1 cellular context compared by ENCODE assay signal in genomic region chr13:75537401-75538365, GRCh38.
A peak's percentile ranks its signal among the peaks of the same experiment; 100 is the strongest.
TF ChIP-seq lines count a peak whose summit lies in the region.

Gene COMMD6 (minus strand): TSS chr13:75537841. CDS start chr13:75537805, 36 bp downstream.

TF ChIP-seq in GM12878, 131 proteins besides CTCF, POLR2A, EP300 and RAD21 (continued from another document and continues in another):
- TF ChIP-seq E2F4 (IDR thresholded peaks at IDR 0.05; ENCODE audit: low read depth, low read length), result no peak
- 0 out of 2 replicates have a peak, but pooled peaks have one; percentile 19 for TF ChIP-seq TBL1XR1 (IDR thresholded peaks at IDR 0.05; ENCODE audit: low read depth, low read length)
- no peak for TF ChIP-seq HDAC2 (IDR thresholded peaks at IDR 0.05)
- TF ChIP-seq MXI1 (IDR thresholded peaks at IDR 0.05; ENCODE audit: low read depth, low read length), result peak; percentile 16; the same call in 1 of the 2 replicates
- peak; percentile 89 for TF ChIP-seq IKZF1 (conservative IDR thresholded peaks at IDR 0.05)
- TF ChIP-seq SMAD1 (IDR thresholded peaks at IDR 0.05; ENCODE audit: low read depth, partially characterized antibody), result no peak
- peak; percentile 54; the same call in 1 of the 2 replicates for TF ChIP-seq GATAD2B (conservative IDR thresholded peaks at IDR 0.05; ENCODE audit: low read depth)
- TF ChIP-seq IRF3 (IDR thresholded peaks at IDR 0.05), result no peak
- TF ChIP-seq USF2 (IDR thresholded peaks at IDR 0.05; ENCODE audit: borderline replicate concordance, low read depth, low read length), result no peak
- no peak for TF ChIP-seq CBX3 (IDR thresholded peaks at IDR 0.05; ENCODE audit: borderline replicate concordance, low read depth)
- TF ChIP-seq EGR1 (IDR thresholded peaks at IDR 0.05; ENCODE audit: borderline replicate concordance in 1 of 2, low read depth in 2 of 2, low read length in 2 of 2), result peak in 1 of 2 experiments; percentile 84; a peak in 2 of 3 replicates
- peak; percentile 64 for TF ChIP-seq CBFB (IDR thresholded peaks at IDR 0.05; ENCODE audit: low read depth)
- TF ChIP-seq CREM (IDR thresholded peaks at IDR 0.05; ENCODE audit: low read depth), result 0 out of 2 replicates have a peak, but pooled peaks have one; percentile 13
- TF ChIP-seq MYC (IDR thresholded peaks at IDR 0.05; ENCODE audit: insufficient read depth, insufficient read length, insufficient replicate concordance, low read length, severe bottlenecking), result no peak
- no peak; the same call in 1 of the 2 replicates for TF ChIP-seq NFIC (IDR thresholded peaks at IDR 0.05; ENCODE audit: low read depth, low read length)
- no peak for TF ChIP-seq ESRRA (IDR thresholded peaks at IDR 0.05; ENCODE audit: low read length)
- TF ChIP-seq HCFC1 (IDR thresholded peaks at IDR 0.05; ENCODE audit: low read length), result 0 out of 2 replicates have a peak, but pooled peaks have one; percentile 15
- peak; percentile 53; the same call in 1 of the 2 replicates for TF ChIP-seq HDGF (IDR thresholded peaks at IDR 0.05)
- TF ChIP-seq KAT2A (conservative IDR thresholded peaks at IDR 0.05; ENCODE audit: control insufficient read depth, low read depth, low read length), result no peak
- TF ChIP-seq PKNOX1 (IDR thresholded peaks at IDR 0.05), result no peak
- TF ChIP-seq TAF1 (IDR thresholded peaks at IDR 0.05; ENCODE audit: borderline replicate concordance, low read depth, low read length), result peak; percentile 79; the same call in 1 of the 2 replicates
- TF ChIP-seq LARP7 (IDR thresholded peaks at IDR 0.05), result peak; percentile 82; the same call in 1 of the 2 replicates
- peak; percentile 97 for TF ChIP-seq CHD1 (IDR thresholded peaks at IDR 0.05; ENCODE audit: low read depth, low read length)
- TF ChIP-seq SMARCA5 (IDR thresholded peaks at IDR 0.05), result 0 out of 2 replicates have a peak, but pooled peaks have one; percentile 10
- no peak for TF ChIP-seq REST (IDR thresholded peaks at IDR 0.05; ENCODE audit: low read depth, low read length)
- no peak for TF ChIP-seq TCF7 (IDR thresholded peaks at IDR 0.05; ENCODE audit: borderline replicate concordance)
- TF ChIP-seq CREB1 (IDR thresholded peaks at IDR 0.05; ENCODE audit: low read depth), result 0 out of 2 replicates have a peak, but pooled peaks have one; percentile 26
- no peak for TF ChIP-seq BRCA1 (IDR thresholded peaks at IDR 0.05; ENCODE audit: low read depth, low read length)
- TF ChIP-seq DPF2 (IDR thresholded peaks at IDR 0.05), result peak; percentile 62; the same call in 1 of the 2 replicates
- TF ChIP-seq CHD2 (IDR thresholded peaks at IDR 0.05; ENCODE audit: borderline replicate concordance, low read depth, low read length), result 0 out of 2 replicates have a peak, but pooled peaks have one; percentile 45
- TF ChIP-seq ZNF217 (IDR thresholded peaks at IDR 0.05), result no peak
- TF ChIP-seq MYB (IDR thresholded peaks at IDR 0.05; ENCODE audit: borderline replicate concordance, low read depth, low read length), result no peak
- peak; percentile 99 for TF ChIP-seq JUND (IDR thresholded peaks at IDR 0.05; ENCODE audit: low read depth, low read length)
- TF ChIP-seq E2F8 (IDR thresholded peaks at IDR 0.05; ENCODE audit: low read depth, partially characterized antibody), result peak; percentile 79
- TF ChIP-seq POLR2AphosphoS5 (IDR thresholded peaks at IDR 0.05; ENCODE audit: low read length), result peak; percentile 95
- TF ChIP-seq RAD51 (IDR thresholded peaks at IDR 0.05), result no peak
- peak; percentile 73; the same call in 1 of the 2 replicates for TF ChIP-seq SPI1 (IDR thresholded peaks at IDR 0.05; ENCODE audit: borderline replicate concordance, insufficient read depth, low read depth, low read length)
- no peak for TF ChIP-seq ZNF622 (IDR thresholded peaks at IDR 0.05)
- TF ChIP-seq FOXK2 (IDR thresholded peaks at IDR 0.05), result peak; percentile 99
- no peak; the same call in 1 of the 2 replicates for TF ChIP-seq JUNB (IDR thresholded peaks at IDR 0.05)
- TF ChIP-seq YY1 (IDR thresholded peaks at IDR 0.05; ENCODE audit: low read depth, low read length), result peak; percentile 88
- no peak for TF ChIP-seq ZSCAN29 (IDR thresholded peaks at IDR 0.05)
- TF ChIP-seq ZZZ3 (IDR thresholded peaks at IDR 0.05; ENCODE audit: control insufficient read depth, insufficient read length, low read depth), result no peak
- no peak for TF ChIP-seq NRF1 (conservative IDR thresholded peaks at IDR 0.05; ENCODE audit: low read depth, low read length)
- TF ChIP-seq SREBF2 (IDR thresholded peaks at IDR 0.05; ENCODE audit: low read length), result no peak
- TF ChIP-seq ZNF687 (IDR thresholded peaks at IDR 0.05), result 0 out of 2 replicates have a peak, but pooled peaks have one; percentile 22
- peak; percentile 83 for TF ChIP-seq PML (IDR thresholded peaks at IDR 0.05; ENCODE audit: low read length)
- TF ChIP-seq SMAD5 (IDR thresholded peaks at IDR 0.05; ENCODE audit: low read depth), result peak; percentile 88
- no peak for TF ChIP-seq KDM1A (IDR thresholded peaks at IDR 0.05; ENCODE audit: borderline replicate concordance)
- peak; percentile 96 to 97 for TF ChIP-seq BHLHE40 (IDR thresholded peaks at IDR 0.05; ENCODE audit: borderline replicate concordance in 1 of 2, low read depth in 2 of 2, low read length in 1 of 2)
- TF ChIP-seq SP1 (IDR thresholded peaks at IDR 0.05; ENCODE audit: low read depth, low read length), result peak; percentile 57
- TF ChIP-seq NR2C2 (IDR thresholded peaks at IDR 0.05; ENCODE audit: borderline replicate concordance, control insufficient read depth, insufficient read length, low read depth), result no peak
